In genomic region chr10:44042075-44042770, GRCh38 we compare ENCODE assay signal across 29 cellular contexts.
"Had no signal": no experiment of that assay in that cellular context is flagged by ENCODE, and none has a peak within 500 bp of the region (broad histone marks: within the 10 kb centered on the region; RNA-seq: fewer than 3 reads in every experiment).

No MANE protein-coding gene starts in this region.

- H3K4me3 ChIP-seq: esophagus squamous epithelium, heart right ventricle, lung, pancreas, smooth muscle cell, thoracic aorta, tibial nerve, upper lobe of left lung had no signal

- ATAC-seq: heart right ventricle, left lobe of liver, pancreas, sciatic nerve had no signal

- H3K27me3 ChIP-seq: esophagus squamous epithelium, heart right ventricle, pancreas, tibial nerve, upper lobe of left lung had no signal

- H3K4me3 Mint-ChIP-seq: dendritic cell treated with granulocyte-macrophage colony-stimulating factor and Interleukin-4, amounts not matched to agents 40 ng/mL and 50 ng/mL, for 4 days; memory B cell; naive B cell; natural killer cell treated with Interleukin-12 subunit alpha and Interleukin-12 subunit beta and Interleukin-15 and Interleukin-18, amount 100 ng/mL, for 72 hours; neural crest cell had no signal

- H3K27ac ChIP-seq: esophagus squamous epithelium, heart right ventricle, neutrophil, pancreas, thoracic aorta, tibial nerve, upper lobe of left lung had no signal

- H3K9me3 ChIP-seq: esophagus squamous epithelium, neutrophil, pancreas, thoracic aorta, upper lobe of left lung had no signal

- DNase-seq: cerebellar nuclear complex; effector memory CD4-positive, alpha-beta T cell; erythroblast; esophagus squamous epithelium; foreskin melanocyte; glutamatergic neuron; heart right ventricle; hypothalamus; kidney; naive B cell; pancreas; retina; stimulated activated CD4-positive, alpha-beta T cell treated with anti-CD3 and anti-CD28 coated beads, Interleukin-12 subunit alpha, Interleukin-12 subunit beta, amount 100 ng/mL, for 4 hours; stimulated activated CD4-positive, alpha-beta T cell treated with anti-CD3 and anti-CD28 coated beads, Interleukin-1b, Interleukin-23, amount 100 ng/mL, for 48 hours; stimulated activated CD4-positive, alpha-beta T cell treated with anti-CD3 and anti-CD28 coated beads, Interleukin-4, amount 100 ng/mL, for 1 hour; stimulated activated CD8-positive, alpha-beta memory T cell treated with anti-CD3 and anti-CD28 coated beads, Interleukin-4, amount 100 ng/mL, for 48 hours; stimulated activated naive CD4-positive, alpha-beta T cell treated with Interleukin-2 at 50 U/mL for 16 hours; upper lobe of left lung had no signal

- H3K27ac Mint-ChIP-seq: dendritic cell treated with granulocyte-macrophage colony-stimulating factor and Interleukin-4, amounts not matched to agents 40 ng/mL and 50 ng/mL, for 4 days; memory B cell; naive B cell; natural killer cell treated with Interleukin-12 subunit alpha and Interleukin-12 subunit beta and Interleukin-15 and Interleukin-18, amount 100 ng/mL, for 72 hours had no signal

- H3K36me3 Mint-ChIP-seq: memory B cell; naive B cell; natural killer cell treated with Interleukin-12 subunit alpha and Interleukin-12 subunit beta and Interleukin-15 and Interleukin-18, amount 100 ng/mL, for 72 hours had no signal

- H3K4me2 ChIP-seq: smooth muscle cell had no signal

- H3K4me1 Mint-ChIP-seq: memory B cell, naive B cell had no signal

- H3K27me3 Mint-ChIP-seq: memory B cell had no signal

- H3K36me3 ChIP-seq: esophagus squamous epithelium, heart right ventricle, neutrophil, pancreas, thoracic aorta, tibial nerve, upper lobe of left lung had no signal

- H3K9me3 Mint-ChIP-seq: dendritic cell treated with granulocyte-macrophage colony-stimulating factor and Interleukin-4, amounts not matched to agents 40 ng/mL and 50 ng/mL, for 4 days; natural killer cell treated with Interleukin-12 subunit alpha and Interleukin-12 subunit beta and Interleukin-15 and Interleukin-18, amount 100 ng/mL, for 72 hours had no signal
